ENCODE assay signal across 1 cellular context in genomic region chr1:157404063-157404501, GRCh38.
TF ChIP-seq lines count a peak whose summit lies in the region.

No MANE protein-coding gene starts in this region.

TF ChIP-seq in K562, 482 proteins besides CTCF, POLR2A, EP300 and RAD21 (continued from another document and continues in another):
- TF ChIP-seq REST (CRISPR knock-in tag; IDR thresholded peaks at IDR 0.05; ENCODE audit: low read depth) (no peak), ZNF282 (CRISPR knock-in tag; IDR thresholded peaks at IDR 0.05) (no peak), DPF2 (IDR thresholded peaks at IDR 0.05) (peak; percentile 66), MEF2A (IDR thresholded peaks at IDR 0.05; ENCODE audit: control insufficient read depth, low read depth, low read length) (no peak), MEF2D (tag; conservative IDR thresholded peaks at IDR 0.05; ENCODE audit: low read depth) (0 out of 2 replicates have a peak, but pooled peaks have one; percentile 49), ZNF511 (CRISPR knock-in tag; IDR thresholded peaks at IDR 0.05) (no peak), ESRRB (CRISPR knock-in tag; IDR thresholded peaks at IDR 0.05; ENCODE audit: borderline replicate concordance) (no peak), HNRNPUL1 (IDR thresholded peaks at IDR 0.05; ENCODE audit: low read length) (no peak), ATF1 (CRISPR knock-in tag; IDR thresholded peaks at IDR 0.05) (no peak), ATF1 (tag; IDR thresholded peaks at IDR 0.05) (no peak), GATAD2A (IDR thresholded peaks at IDR 0.05) (no peak), RNF2 (IDR thresholded peaks at IDR 0.05) (peak; percentile 77; the same call in 1 of the 2 replicates), YY1 (IDR thresholded peaks at IDR 0.05; ENCODE audit: borderline replicate concordance in 1 of 3, control insufficient read depth in 1 of 3, extremely low read depth in 1 of 3, insufficient read depth in 3 of 3, insufficient read length in 1 of 3, insufficient replicate concordance in 2 of 3, low read depth in 1 of 3, low read length in 2 of 3) (no peak), ZHX1 (conservative IDR thresholded peaks at IDR 0.05; ENCODE audit: low read length) (no peak), BRD4 (IDR thresholded peaks at IDR 0.05) (0 out of 2 replicates have a peak, but pooled peaks have one; percentile 10), ZNF830 (CRISPR knock-in tag; IDR thresholded peaks at IDR 0.05) (no peak), HMBOX1 (IDR thresholded peaks at IDR 0.05) (no peak), RBFOX2 (IDR thresholded peaks at IDR 0.05; ENCODE audit: low read depth, low read length) (no peak), ZNF561 (CRISPR knock-in tag; conservative IDR thresholded peaks at IDR 0.05) (no peak), CEBPB (tag; IDR thresholded peaks at IDR 0.05) (peak; percentile 37; the same call in 1 of the 2 replicates), SIX5 (IDR thresholded peaks at IDR 0.05; ENCODE audit: borderline replicate concordance in 1 of 2, insufficient read depth in 1 of 2, low read depth in 1 of 2, low read length in 2 of 2) (no peak), ZNF76 (CRISPR knock-in tag; IDR thresholded peaks at IDR 0.05; ENCODE audit: borderline replicate concordance) (0 out of 2 replicates have a peak, but pooled peaks have one; percentile 27), BCL6 (CRISPR knock-in tag; IDR thresholded peaks at IDR 0.05) (no peak), ATF7 (IDR thresholded peaks at IDR 0.05) (peak; percentile 17; the same call in 1 of the 2 replicates), HMGN3 (IDR thresholded peaks at IDR 0.05; ENCODE audit: borderline replicate concordance, extremely low read depth, insufficient read length, low read depth, low read length) (no peak), CREM (IDR thresholded peaks at IDR 0.05; ENCODE audit: low read depth) (no peak), ZNF316 (IDR thresholded peaks at IDR 0.05) (no peak), CBFA2T2 (conservative IDR thresholded peaks at IDR 0.05) (no peak), TAF9B (IDR thresholded peaks at IDR 0.05; ENCODE audit: partially characterized antibody) (no peak), TEAD1 (CRISPR knock-in tag; IDR thresholded peaks at IDR 0.05) (0 out of 4 replicates have a peak, but pooled peaks of 1 of the 2 experiments have one; percentile 63), TAF1 (IDR thresholded peaks at IDR 0.05; ENCODE audit: control insufficient read depth, extremely low read depth, insufficient read depth, low read length, severe bottlenecking) (no peak), ZNF224 (CRISPR knock-in tag; IDR thresholded peaks at IDR 0.05) (no peak), SMAD4 (CRISPR knock-in tag; conservative IDR thresholded peaks at IDR 0.05) (peak; percentile 49; the same call in 1 of the 2 replicates), CBX1 (IDR thresholded peaks at IDR 0.05; ENCODE audit: low read depth) (no peak), KHSRP (IDR thresholded peaks at IDR 0.05) (no peak), ZNF253 (CRISPR knock-in tag; conservative IDR thresholded peaks at IDR 0.05) (no peak), SMARCA4 (IDR thresholded peaks at IDR 0.05) (peak; percentile 23; the same call in 1 of the 2 replicates), ZNF23 (CRISPR knock-in tag; IDR thresholded peaks at IDR 0.05) (no peak), CHD7 (IDR thresholded peaks at IDR 0.05; ENCODE audit: low read depth, low read length) (no peak), NR4A1 (CRISPR knock-in tag; IDR thresholded peaks at IDR 0.05) (no peak), NR4A1 (tag; IDR thresholded peaks at IDR 0.05) (no peak), CTBP1 (IDR thresholded peaks at IDR 0.05; ENCODE audit: borderline replicate concordance) (peak; percentile 27; the same call in 1 of the 2 replicates), ZNF583 (CRISPR knock-in tag; IDR thresholded peaks at IDR 0.05) (peak; percentile 32; the same call in 1 of the 2 replicates), MTA1 (IDR thresholded peaks at IDR 0.05; ENCODE audit: borderline replicate concordance) (no peak), ZFP36 (IDR thresholded peaks at IDR 0.05; ENCODE audit: low read depth, low read length, partially characterized antibody) (no peak), CXXC5 (CRISPR knock-in tag; IDR thresholded peaks at IDR 0.05) (peak; percentile 39), TRIM28 (IDR thresholded peaks at IDR 0.05) (no peak), POU5F1 (IDR thresholded peaks at IDR 0.05; ENCODE audit: borderline replicate concordance, low read depth, low read length, partially characterized antibody) (no peak), CREB3 (tag; conservative IDR thresholded peaks at IDR 0.05; ENCODE audit: low read depth) (0 out of 2 replicates have a peak, but pooled peaks have one; percentile 26), DMBX1 (CRISPR knock-in tag; IDR thresholded peaks at IDR 0.05; ENCODE audit: borderline replicate concordance) (0 out of 2 replicates have a peak, but pooled peaks have one; percentile 58)
